Comparison of ENCODE assay signal across 22 cellular contexts in the genomic region with DNA sequence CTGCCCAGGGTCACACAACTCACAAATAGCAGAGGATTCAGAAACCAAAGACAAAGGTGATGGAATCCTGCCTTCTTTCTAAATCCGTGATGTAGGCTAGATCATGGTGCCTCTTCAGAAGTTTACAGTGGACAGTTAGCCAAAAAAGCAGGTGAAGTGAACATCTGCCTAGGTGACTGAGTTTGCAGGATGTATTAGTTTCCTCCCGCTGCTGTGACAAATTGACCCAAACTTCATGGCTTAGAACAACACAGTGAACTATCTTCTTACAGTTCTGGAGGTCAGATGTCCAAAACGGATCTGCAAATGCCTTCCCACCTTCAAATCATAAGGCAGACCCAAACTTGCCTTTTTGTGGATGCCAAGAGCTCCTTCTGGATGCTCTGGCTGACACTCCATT.
"Had no signal": no experiment of that assay in that cellular context is flagged by ENCODE, and none has a peak within 500 bp of the region (broad histone marks: within the 10 kb centered on the region; RNA-seq: fewer than 3 reads in every experiment).

No MANE protein-coding gene starts in this region.

- H3K4me3 ChIP-seq: coronary artery, lung, sigmoid colon, testis, tibial artery, upper lobe of right lung, uterus had no signal

- DNase-seq: dermis blood vessel endothelial cell; effector memory CD4-positive, alpha-beta T cell; nephron progenitor cell; occipital lobe; pancreas; sigmoid colon; stimulated activated CD4-positive, alpha-beta T cell treated with anti-CD3 and anti-CD28 coated beads, Interleukin-4, amount 100 ng/mL, for 4 hours; stimulated activated naive CD8-positive, alpha-beta T cell treated with anti-CD3 and anti-CD28 coated beads, Interleukin-15, Interleukin-2, amounts not matched to agents 100 U/mL and 50 U/mL, for 24 hours; substantia nigra; testis; tibial artery; upper lobe of right lung; uterus had no signal

- H3K27ac Mint-ChIP-seq: memory B cell; nephron progenitor cell; progenitor cell of endocrine pancreas; stimulated activated memory B cell treated with anti-CD40 and anti-IgM and Interleukin-4, amounts not matched to agents 10 μg/mL and 1 μg/mL and 100 μg/mL, for 72 hours had no signal

- H3K9me3 Mint-ChIP-seq: memory B cell had no signal

- FAIRE-seq: endometrium, frontal cortex, keratinocyte, pancreas had no signal

- ATAC-seq: left lobe of liver; pancreas; stimulated activated memory B cell treated with anti-CD40 and anti-IgM and Interleukin-4, amounts not matched to agents 10 μg/mL and 1 μg/mL and 100 μg/mL, for 72 hours; stimulated activated naive CD8-positive, alpha-beta T cell treated with anti-CD3 and anti-CD28 coated beads, Interleukin-15, Interleukin-2, amounts not matched to agents 100 U/mL and 50 U/mL, for 24 hours; upper lobe of right lung had no signal

- H3K27me3 ChIP-seq: pancreas, sigmoid colon, testis, tibial artery, upper lobe of right lung, uterus had no signal

- H3K9me3 ChIP-seq: pancreas, sigmoid colon, testis, tibial artery, upper lobe of right lung, uterus had no signal

- H3K27ac ChIP-seq: coronary artery, testis, tibial artery, upper lobe of right lung, uterus had no signal

- H3K36me3 Mint-ChIP-seq: memory B cell; stimulated activated memory B cell treated with anti-CD40 and anti-IgM and Interleukin-4, amounts not matched to agents 10 μg/mL and 1 μg/mL and 100 μg/mL, for 72 hours had no signal

- H3K36me3 ChIP-seq: pancreas, sigmoid colon, tibial artery, upper lobe of right lung, uterus had no signal

- H3K4me3 Mint-ChIP-seq: memory B cell; nephron progenitor cell; stimulated activated memory B cell treated with anti-CD40 and anti-IgM and Interleukin-4, amounts not matched to agents 10 μg/mL and 1 μg/mL and 100 μg/mL, for 72 hours had no signal
